1 cellular context compared by ENCODE assay signal in the genomic region with DNA sequence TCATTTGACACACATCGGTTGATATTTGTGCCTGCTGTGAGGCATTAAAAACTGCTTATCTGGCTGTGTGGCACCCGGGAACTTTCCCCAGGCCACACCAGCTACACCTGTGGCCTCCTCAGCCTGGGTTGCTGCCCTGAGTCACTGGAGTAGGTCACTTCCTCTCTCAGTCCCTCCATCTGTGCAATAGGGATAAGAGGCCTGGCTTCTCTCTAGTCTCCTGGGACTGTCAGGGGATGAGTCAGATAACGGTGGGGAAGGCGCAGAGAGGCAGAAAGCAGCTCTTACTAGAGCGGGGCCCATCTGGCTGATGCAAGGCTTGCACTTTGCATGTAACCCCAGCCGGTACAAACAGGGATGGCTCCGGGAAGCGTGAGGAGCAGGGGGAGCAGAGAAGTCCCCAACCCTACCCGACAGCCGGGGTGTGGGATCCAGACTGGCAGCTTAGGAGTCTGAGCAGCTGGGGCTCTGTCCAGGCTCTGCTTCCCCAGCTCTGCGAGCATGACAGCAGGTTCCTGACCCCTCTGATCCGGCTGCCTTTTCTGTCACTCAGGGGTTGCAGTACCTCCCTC.
TF ChIP-seq lines count a peak whose summit lies in the region.

No MANE protein-coding gene starts in this region.

TF ChIP-seq in K562, 482 proteins besides CTCF, POLR2A, EP300 and RAD21 (continued from another document and continues in another):
- TF ChIP-seq, protein P1, sequence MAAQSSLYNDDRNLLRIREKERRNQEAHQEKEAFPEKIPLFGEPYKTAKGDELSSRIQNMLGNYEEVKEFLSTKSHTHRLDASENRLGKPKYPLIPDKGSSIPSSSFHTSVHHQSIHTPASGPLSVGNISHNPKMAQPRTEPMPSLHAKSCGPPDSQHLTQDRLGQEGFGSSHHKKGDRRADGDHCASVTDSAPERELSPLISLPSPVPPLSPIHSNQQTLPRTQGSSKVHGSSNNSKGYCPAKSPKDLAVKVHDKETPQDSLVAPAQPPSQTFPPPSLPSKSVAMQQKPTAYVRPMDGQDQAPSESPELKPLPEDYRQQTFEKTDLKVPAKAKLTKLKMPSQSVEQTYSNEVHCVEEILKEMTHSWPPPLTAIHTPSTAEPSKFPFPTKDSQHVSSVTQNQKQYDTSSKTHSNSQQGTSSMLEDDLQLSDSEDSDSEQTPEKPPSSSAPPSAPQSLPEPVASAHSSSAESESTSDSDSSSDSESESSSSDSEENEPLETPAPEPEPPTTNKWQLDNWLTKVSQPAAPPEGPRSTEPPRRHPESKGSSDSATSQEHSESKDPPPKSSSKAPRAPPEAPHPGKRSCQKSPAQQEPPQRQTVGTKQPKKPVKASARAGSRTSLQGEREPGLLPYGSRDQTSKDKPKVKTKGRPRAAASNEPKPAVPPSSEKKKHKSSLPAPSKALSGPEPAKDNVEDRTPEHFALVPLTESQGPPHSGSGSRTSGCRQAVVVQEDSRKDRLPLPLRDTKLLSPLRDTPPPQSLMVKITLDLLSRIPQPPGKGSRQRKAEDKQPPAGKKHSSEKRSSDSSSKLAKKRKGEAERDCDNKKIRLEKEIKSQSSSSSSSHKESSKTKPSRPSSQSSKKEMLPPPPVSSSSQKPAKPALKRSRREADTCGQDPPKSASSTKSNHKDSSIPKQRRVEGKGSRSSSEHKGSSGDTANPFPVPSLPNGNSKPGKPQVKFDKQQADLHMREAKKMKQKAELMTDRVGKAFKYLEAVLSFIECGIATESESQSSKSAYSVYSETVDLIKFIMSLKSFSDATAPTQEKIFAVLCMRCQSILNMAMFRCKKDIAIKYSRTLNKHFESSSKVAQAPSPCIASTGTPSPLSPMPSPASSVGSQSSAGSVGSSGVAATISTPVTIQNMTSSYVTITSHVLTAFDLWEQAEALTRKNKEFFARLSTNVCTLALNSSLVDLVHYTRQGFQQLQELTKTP (IDR thresholded peaks at IDR 0.05; ENCODE audit: low read depth in 1 of 2, partially characterized antibody in 2 of 2), result peak; percentile 88 to 99
- TF ChIP-seq, protein P2, sequence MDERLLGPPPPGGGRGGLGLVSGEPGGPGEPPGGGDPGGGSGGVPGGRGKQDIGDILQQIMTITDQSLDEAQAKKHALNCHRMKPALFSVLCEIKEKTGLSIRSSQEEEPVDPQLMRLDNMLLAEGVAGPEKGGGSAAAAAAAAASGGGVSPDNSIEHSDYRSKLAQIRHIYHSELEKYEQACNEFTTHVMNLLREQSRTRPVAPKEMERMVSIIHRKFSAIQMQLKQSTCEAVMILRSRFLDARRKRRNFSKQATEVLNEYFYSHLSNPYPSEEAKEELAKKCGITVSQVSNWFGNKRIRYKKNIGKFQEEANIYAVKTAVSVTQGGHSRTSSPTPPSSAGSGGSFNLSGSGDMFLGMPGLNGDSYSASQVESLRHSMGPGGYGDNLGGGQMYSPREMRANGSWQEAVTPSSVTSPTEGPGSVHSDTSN (CRISPR knock-in tag; IDR thresholded peaks at IDR 0.05; ENCODE audit: low read depth), result peak; percentile 42; the same call in 1 of the 2 replicates
- TF ChIP-seq, protein P2 (tag; conservative IDR thresholded peaks at IDR 0.05; ENCODE audit: low read depth), result peak; percentile 83
- TF ChIP-seq, protein P3, sequence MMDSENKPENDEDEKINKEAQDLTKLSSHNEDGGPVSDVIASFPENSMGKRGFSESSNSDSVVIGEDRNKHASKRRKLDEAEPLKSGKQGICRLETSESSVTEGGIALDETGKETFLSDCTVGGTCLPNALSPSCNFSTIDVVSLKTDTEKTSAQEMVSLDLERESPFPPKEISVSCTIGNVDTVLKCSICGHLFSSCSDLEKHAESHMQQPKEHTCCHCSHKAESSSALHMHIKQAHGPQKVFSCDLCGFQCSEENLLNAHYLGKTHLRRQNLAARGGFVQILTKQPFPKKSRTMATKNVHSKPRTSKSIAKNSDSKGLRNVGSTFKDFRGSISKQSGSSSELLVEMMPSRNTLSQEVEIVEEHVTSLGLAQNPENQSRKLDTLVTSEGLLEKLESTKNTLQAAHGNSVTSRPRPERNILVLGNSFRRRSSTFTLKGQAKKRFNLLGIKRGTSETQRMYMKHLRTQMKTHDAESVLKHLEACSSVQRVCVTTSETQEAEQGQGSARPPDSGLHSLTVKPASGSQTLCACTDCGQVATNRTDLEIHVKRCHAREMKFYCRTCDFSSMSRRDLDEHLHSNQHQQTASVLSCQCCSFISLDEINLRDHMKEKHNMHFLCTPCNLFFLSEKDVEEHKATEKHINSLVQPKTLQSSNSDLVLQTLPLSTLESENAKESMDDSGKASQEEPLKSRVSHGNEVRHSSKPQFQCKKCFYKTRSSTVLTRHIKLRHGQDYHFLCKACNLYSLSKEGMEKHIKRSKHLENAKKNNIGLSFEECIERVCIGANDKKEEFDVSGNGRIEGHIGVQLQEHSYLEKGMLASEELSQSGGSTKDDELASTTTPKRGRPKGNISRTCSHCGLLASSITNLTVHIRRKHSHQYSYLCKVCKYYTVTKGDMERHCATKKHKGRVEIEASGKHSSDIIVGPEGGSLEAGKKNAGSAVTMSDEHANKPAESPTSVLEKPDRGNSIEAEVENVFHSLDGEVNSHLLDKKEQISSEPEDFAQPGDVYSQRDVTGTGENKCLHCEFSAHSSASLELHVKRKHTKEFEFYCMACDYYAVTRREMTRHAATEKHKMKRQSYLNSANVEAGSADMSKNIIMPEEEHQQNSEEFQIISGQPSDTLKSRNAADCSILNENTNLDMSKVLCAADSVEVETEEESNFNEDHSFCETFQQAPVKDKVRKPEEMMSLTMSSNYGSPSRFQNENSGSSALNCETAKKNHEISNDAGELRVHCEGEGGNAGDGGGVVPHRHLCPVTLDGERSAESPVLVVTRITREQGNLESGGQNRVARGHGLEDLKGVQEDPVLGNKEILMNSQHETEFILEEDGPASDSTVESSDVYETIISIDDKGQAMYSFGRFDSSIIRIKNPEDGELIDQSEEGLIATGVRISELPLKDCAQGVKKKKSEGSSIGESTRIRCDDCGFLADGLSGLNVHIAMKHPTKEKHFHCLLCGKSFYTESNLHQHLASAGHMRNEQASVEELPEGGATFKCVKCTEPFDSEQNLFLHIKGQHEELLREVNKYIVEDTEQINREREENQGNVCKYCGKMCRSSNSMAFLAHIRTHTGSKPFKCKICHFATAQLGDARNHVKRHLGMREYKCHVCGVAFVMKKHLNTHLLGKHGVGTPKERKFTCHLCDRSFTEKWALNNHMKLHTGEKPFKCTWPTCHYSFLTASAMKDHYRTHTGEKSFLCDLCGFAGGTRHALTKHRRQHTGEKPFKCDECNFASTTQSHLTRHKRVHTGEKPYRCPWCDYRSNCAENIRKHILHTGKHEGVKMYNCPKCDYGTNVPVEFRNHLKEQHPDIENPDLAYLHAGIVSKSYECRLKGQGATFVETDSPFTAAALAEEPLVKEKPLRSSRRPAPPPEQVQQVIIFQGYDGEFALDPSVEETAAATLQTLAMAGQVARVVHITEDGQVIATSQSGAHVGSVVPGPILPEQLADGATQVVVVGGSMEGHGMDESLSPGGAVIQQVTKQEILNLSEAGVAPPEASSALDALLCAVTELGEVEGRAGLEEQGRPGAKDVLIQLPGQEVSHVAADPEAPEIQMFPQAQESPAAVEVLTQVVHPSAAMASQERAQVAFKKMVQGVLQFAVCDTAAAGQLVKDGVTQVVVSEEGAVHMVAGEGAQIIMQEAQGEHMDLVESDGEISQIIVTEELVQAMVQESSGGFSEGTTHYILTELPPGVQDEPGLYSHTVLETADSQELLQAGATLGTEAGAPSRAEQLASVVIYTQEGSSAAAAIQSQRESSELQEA (IDR thresholded peaks at IDR 0.05; ENCODE audit: low read depth), result no peak
- TF ChIP-seq GATAD2B (IDR thresholded peaks at IDR 0.05; ENCODE audit: borderline replicate concordance), result 0 out of 2 replicates have a peak, but pooled peaks have one; percentile 56
- TF ChIP-seq ZNF384 (IDR thresholded peaks at IDR 0.05; ENCODE audit: low read depth, low read length), result peak; percentile 11; the same call in 1 of the 2 replicates
- peak; percentile 92 for TF ChIP-seq ZBTB2 (IDR thresholded peaks at IDR 0.05)
- TF ChIP-seq EGR1 (conservative IDR thresholded peaks at IDR 0.05), result no peak; the same call in 1 of the 2 replicates
- TF ChIP-seq SMARCA5 (IDR thresholded peaks at IDR 0.05), result no peak; the same call in 1 of the 2 replicates
- peak; percentile 67 for TF ChIP-seq PHF20 (IDR thresholded peaks at IDR 0.05; ENCODE audit: partially characterized antibody)
- no peak for TF ChIP-seq ZNF778 (CRISPR knock-in tag; IDR thresholded peaks at IDR 0.05)
- peak; percentile 90 for TF ChIP-seq ZNF274 (IDR thresholded peaks at IDR 0.05; ENCODE audit: borderline replicate concordance, low read depth, low read length)
- TF ChIP-seq SUPT5H (IDR thresholded peaks at IDR 0.05), result peak; percentile 83
- TF ChIP-seq NFRKB (IDR thresholded peaks at IDR 0.05; ENCODE audit: low read depth), result peak; percentile 92
- peak; percentile 87 for TF ChIP-seq PTBP1 (IDR thresholded peaks at IDR 0.05; ENCODE audit: low read depth, low read length)
- peak; percentile 81 to 99 for TF ChIP-seq RCOR1 (IDR thresholded peaks at IDR 0.05; ENCODE audit: borderline replicate concordance in 1 of 2, low read depth in 2 of 2, low read length in 2 of 2)
- TF ChIP-seq E2F4 (CRISPR knock-in tag; IDR thresholded peaks at IDR 0.05; ENCODE audit: low read depth), result no peak
- TF ChIP-seq ZC3H4 (CRISPR knock-in tag; IDR thresholded peaks at IDR 0.05; ENCODE audit: borderline replicate concordance), result no peak
- no peak; the same call in none of the 2 replicates for TF ChIP-seq THRB (CRISPR knock-in tag; conservative IDR thresholded peaks at IDR 0.05)
- peak; percentile 93 for TF ChIP-seq POLR2G (IDR thresholded peaks at IDR 0.05; ENCODE audit: low read depth, low read length)
- TF ChIP-seq ZHX1 (conservative IDR thresholded peaks at IDR 0.05; ENCODE audit: low read length), result no peak; the same call in 1 of the 2 replicates
- peak; percentile 99 for TF ChIP-seq SMARCC2 (IDR thresholded peaks at IDR 0.05; ENCODE audit: low read depth)
- TF ChIP-seq, protein P4, sequence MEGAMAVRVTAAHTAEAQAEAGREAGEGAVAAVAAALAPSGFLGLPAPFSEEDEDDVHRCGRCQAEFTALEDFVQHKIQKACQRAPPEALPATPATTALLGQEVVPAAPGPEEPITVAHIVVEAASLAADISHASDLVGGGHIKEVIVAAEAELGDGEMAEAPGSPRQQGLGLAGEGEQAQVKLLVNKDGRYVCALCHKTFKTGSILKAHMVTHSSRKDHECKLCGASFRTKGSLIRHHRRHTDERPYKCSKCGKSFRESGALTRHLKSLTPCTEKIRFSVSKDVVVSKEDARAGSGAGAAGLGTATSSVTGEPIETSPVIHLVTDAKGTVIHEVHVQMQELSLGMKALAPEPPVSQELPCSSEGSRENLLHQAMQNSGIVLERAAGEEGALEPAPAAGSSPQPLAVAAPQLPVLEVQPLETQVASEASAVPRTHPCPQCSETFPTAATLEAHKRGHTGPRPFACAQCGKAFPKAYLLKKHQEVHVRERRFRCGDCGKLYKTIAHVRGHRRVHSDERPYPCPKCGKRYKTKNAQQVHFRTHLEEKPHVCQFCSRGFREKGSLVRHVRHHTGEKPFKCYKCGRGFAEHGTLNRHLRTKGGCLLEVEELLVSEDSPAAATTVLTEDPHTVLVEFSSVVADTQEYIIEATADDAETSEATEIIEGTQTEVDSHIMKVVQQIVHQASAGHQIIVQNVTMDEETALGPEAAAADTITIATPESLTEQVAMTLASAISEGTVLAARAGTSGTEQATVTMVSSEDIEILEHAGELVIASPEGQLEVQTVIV (CRISPR knock-in tag; IDR thresholded peaks at IDR 0.05; ENCODE audit: borderline replicate concordance), result no peak
- TF ChIP-seq ZNF197 (CRISPR knock-in tag; IDR thresholded peaks at IDR 0.05; ENCODE audit: low read depth), result peak; percentile 97
